In the genomic region with DNA sequence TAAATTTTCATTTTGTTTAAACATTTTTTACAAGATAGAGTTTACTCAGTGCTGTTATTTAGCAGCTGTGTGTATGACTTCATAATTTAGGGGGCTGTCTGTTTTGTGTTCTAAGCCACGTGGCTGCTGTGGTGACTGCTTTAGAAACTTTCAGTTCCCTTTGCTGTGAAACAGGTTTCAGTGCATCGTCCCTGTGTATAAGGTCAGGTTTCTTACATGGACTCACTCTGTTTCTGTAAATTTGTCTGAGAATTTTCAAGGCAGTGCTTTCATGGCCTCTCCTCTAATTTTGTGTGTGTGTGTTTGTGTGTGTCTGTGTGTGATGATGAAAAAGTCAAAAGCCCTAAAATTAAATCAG, we compare ENCODE assay signal across 8 cellular contexts. TPM values are rescaled to one million over a fixed set of nuclear protein-coding genes. Genes with fewer than 3 reads are reported as not detected.
DNase-seq lines count a peak whose midpoint lies in the region; ATAC-seq and TF ChIP-seq lines count a peak whose summit lies in the region.

No MANE protein-coding gene starts in this region.

- intact Hi-C loops in activated B cell treated with CpG ODN at 0.5 μM for 24 hours (cut with micrococcal nuclease): loop anchor here (1.0 to 10.0 kb wide), 13 partner anchors 32 to 480 kb away; a partner anchor contains a TSS
- intact Hi-C loops in tibial artery (cut with DNase I; ENCODE audit: low total_unique reads): no loop called here
- intact Hi-C loops in thyroid gland (cut with DNase I): no loop called here

- peak overlapping the region; percentile 69 for H3K27ac ChIP-seq in hepatocyte
- H3K27ac ChIP-seq in tibial artery: no peak overlapping the region
- H3K27ac ChIP-seq in thyroid gland: no peak overlapping the region

- H3K9me3 ChIP-seq in hepatocyte (ENCODE audit: low read depth): no peaks in the 10 kb centered on the region
- H3K9me3 ChIP-seq in tibial artery: no peaks in the 10 kb centered on the region
- H3K9me3 ChIP-seq in thyroid gland: no peaks in the 10 kb centered on the region

- no peak overlapping the region for H3K4me3 ChIP-seq in hepatocyte
- peak overlapping the region in 1 of 2 donors; percentile 17 for H3K4me3 ChIP-seq in tibial artery
- no peak overlapping the region for H3K4me3 ChIP-seq in thyroid gland (replicated peaks in 1 of 3)

- no peaks in the 10 kb centered on the region for H3K36me3 ChIP-seq in hepatocyte (replicated peaks; ENCODE audit: insufficient read depth, low read depth)
- H3K36me3 ChIP-seq in tibial artery: no peaks in the 10 kb centered on the region
- H3K36me3 ChIP-seq in thyroid gland: no peaks in the 10 kb centered on the region

- TF ChIP-seq POLR2A in thyroid gland (IDR thresholded peaks at IDR 0.05): no peak

- H3K4me3 Mint-ChIP-seq in activated B cell treated with CpG ODN at 0.5 μM for 24 hours: peak overlapping the region; percentile 79
- peak overlapping the region; percentile 76 for H3K4me3 Mint-ChIP-seq in stimulated activated naive CD8-positive, alpha-beta T cell treated with anti-CD3 and anti-CD28 coated beads, Interleukin-15, Interleukin-2, amounts not matched to agents 100 ng/mL and 50 ng/mL, for 24 hours

- TF ChIP-seq CTCF in activated B cell treated with CpG ODN at 0.5 μM for 24 hours (IDR thresholded peaks at IDR 0.05): no peak
- no peak for TF ChIP-seq CTCF in hepatocyte (IDR thresholded peaks at IDR 0.05; ENCODE audit: poor library complexity)
- no peak for TF ChIP-seq CTCF in tibial artery (IDR thresholded peaks at IDR 0.05)
- TF ChIP-seq CTCF in thyroid gland (IDR thresholded peaks at IDR 0.05): no peak

- peak overlapping the region; percentile 18 for H2AFZ ChIP-seq in hepatocyte

- H3K27me3 Mint-ChIP-seq in activated B cell treated with CpG ODN at 0.5 μM for 24 hours: no peaks in the 10 kb centered on the region
- no peaks in the 10 kb centered on the region for H3K27me3 Mint-ChIP-seq in stimulated activated naive CD8-positive, alpha-beta T cell treated with anti-CD3 and anti-CD28 coated beads, Interleukin-15, Interleukin-2, amounts not matched to agents 100 ng/mL and 50 ng/mL, for 24 hours

- no peaks in the 10 kb centered on the region for H3K27me3 ChIP-seq in hepatocyte
- H3K27me3 ChIP-seq in tibial artery: no peaks in the 10 kb centered on the region
- H3K27me3 ChIP-seq in thyroid gland: no peaks in the 10 kb centered on the region

- no peaks in the 10 kb centered on the region for H3K9me3 Mint-ChIP-seq in activated B cell treated with CpG ODN at 0.5 μM for 24 hours
- H3K9me3 Mint-ChIP-seq in stimulated activated naive CD8-positive, alpha-beta T cell treated with anti-CD3 and anti-CD28 coated beads, Interleukin-15, Interleukin-2, amounts not matched to agents 100 ng/mL and 50 ng/mL, for 24 hours: no peaks in the 10 kb centered on the region

- peak overlapping the region; percentile 74 for H3K4me2 ChIP-seq in hepatocyte

- H3K4me1 ChIP-seq in hepatocyte (ENCODE audit: insufficient read depth) (peaks cover 12% of the 10 kb centered on the region), tibial artery (peaks cover 0 to 7% (median 2%) of the 10 kb centered on the region in 4 donors), thyroid gland (peaks cover 0 to 3% of the 10 kb centered on the region in 2 donors)

- peak; percentile 82 for ATAC-seq in HG03280 (IDR thresholded peaks at IDR 0.05; ENCODE audit: unreplicated experiment)
- peak; percentile 83 for ATAC-seq in activated B cell treated with CpG ODN at 0.5 μM for 24 hours (ENCODE audit: low read depth)

- peaks cover 74% of the 10 kb centered on the region for H3K4me1 Mint-ChIP-seq in activated B cell treated with CpG ODN at 0.5 μM for 24 hours
- peaks cover 45% of the 10 kb centered on the region for H3K4me1 Mint-ChIP-seq in stimulated activated naive CD8-positive, alpha-beta T cell treated with anti-CD3 and anti-CD28 coated beads, Interleukin-15, Interleukin-2, amounts not matched to agents 100 ng/mL and 50 ng/mL, for 24 hours (ENCODE audit: low read depth)

- H3K36me3 Mint-ChIP-seq in activated B cell treated with CpG ODN at 0.5 μM for 24 hours (ENCODE audit: low read depth): no peaks in the 10 kb centered on the region
- H3K36me3 Mint-ChIP-seq in stimulated activated naive CD8-positive, alpha-beta T cell treated with anti-CD3 and anti-CD28 coated beads, Interleukin-15, Interleukin-2, amounts not matched to agents 100 ng/mL and 50 ng/mL, for 24 hours (ENCODE audit: low read depth): no peaks in the 10 kb centered on the region

- 10% methylated on average over 2 of the region's 2 CpGs for WGBS in hepatocyte (ENCODE audit: low lambda C conversion rate, missing lambda C conversion rate)
- 66% methylated on average over 2 of the region's 2 CpGs for WGBS in thyroid gland, 2 donors

- H3K9me2 ChIP-seq in hepatocyte (replicated peaks; ENCODE audit: insufficient read depth): no peaks in the 10 kb centered on the region

- peaks cover 40% of the 10 kb centered on the region for H3K79me2 ChIP-seq in hepatocyte

- DNase-seq in DMS 273 treated with DMSO at 0.1 percent for 48 hours (lab: John Stamatoyannopoulos, UW) (peak; percentile 43), GM19238 (ENCODE audit: insufficient read length, low spot score) (peak; percentile 30), activated B cell treated with CpG ODN at 0.5 μM for 24 hours (peak; percentile 27), hepatocyte (ENCODE audit: low spot score) (peak; percentile 42), tibial artery (no peak), thyroid gland (no peak)

- CTCF ChIA-PET in activated B cell treated with CpG ODN at 0.5 μM for 24 hours (lab: Charles Lee): interaction anchor here (0.5 to 1.9 kb wide), 4 partner anchors 13 to 486 kb away, joined by 3 to 7 read pairs (median 4); no protein-coding TSS in a partner anchor

- no peaks in the 10 kb centered on the region for H4K20me1 ChIP-seq in hepatocyte (ENCODE audit: insufficient read depth, poor library complexity, severe bottlenecking)

- POLR2A ChIA-PET in activated B cell treated with CpG ODN at 0.5 μM for 24 hours (lab: Charles Lee): interaction anchor here (0.5 to 3.8 kb wide), 19 partner anchors 32 to 486 kb away, joined by 3 to 39 read pairs (median 4); a partner anchor contains a TSS

- peak overlapping the region; percentile 96 for H3K27ac Mint-ChIP-seq in activated B cell treated with CpG ODN at 0.5 μM for 24 hours
- peak overlapping the region; percentile 75 for H3K27ac Mint-ChIP-seq in stimulated activated naive CD8-positive, alpha-beta T cell treated with anti-CD3 and anti-CD28 coated beads, Interleukin-15, Interleukin-2, amounts not matched to agents 100 ng/mL and 50 ng/mL, for 24 hours

RNA-seq across cellular contexts. Expression of a gene that starts 32.4 kb away (rescaled TPM):
- total RNA-seq in activated B cell treated with CpG ODN at 0.5 μM for 24 hours: 55.5 and 67.6 TPM in 2 replicates
- total RNA-seq in hepatocyte: 16.7 and 23.6 TPM in 2 replicates
- polyA plus RNA-seq in hepatocyte: 16.1 and 19.7 TPM in 2 replicates
- 10 to 100 TPM; 16.7 to 33.7 (median 24.7) TPM for total RNA-seq in thyroid gland

Comparison
In these comparisons a context has a peak if more than half of its experiments do, and no peak if none do; other contexts are left out.
1. DNase-seq: peak in DMS 273 treated with DMSO at 0.1 percent for 48 hours (single experiment), GM19238 (single experiment), activated B cell treated with CpG ODN at 0.5 μM for 24 hours (single experiment) and hepatocyte (single experiment); none in tibial artery (0 of 2) and thyroid gland (0 of 2).